Comparison of ENCODE assay signal across 30 cellular contexts in genomic region chr11:85970593-85970992, GRCh38.
"Had no signal": no experiment of that assay in that cellular context is flagged by ENCODE, and none has a peak within 500 bp of the region (broad histone marks: within the 10 kb centered on the region; RNA-seq: fewer than 3 reads in every experiment).

No MANE protein-coding gene starts in this region.

- H3K27ac ChIP-seq: coronary artery, gastroesophageal sphincter, hepatocyte, neutrophil, pancreas, prostate gland, uterus had no signal

- H3K9me3 Mint-ChIP-seq: activated naive CD4-positive, alpha-beta T cell treated with anti-CD3 and anti-CD28 coated beads for 36 hours; activated T-helper 1 cell treated with anti-CD3 and anti-CD28 coated beads, Interleukin-12 subunit alpha, Interleukin-12 subunit beta, Interleukin-2, Interleukin-4 antibody, amounts not matched to agents 30 ng/mL and 10 ng/mL and 1 ng/mL, durations not matched to agents 14 hours and 24 hours and 36 hours; effector memory CD8-positive, alpha-beta T cell; nephron; stimulated activated memory B cell treated with anti-CD40 and anti-IgM and Interleukin-4, amounts not matched to agents 10 μg/mL and 1 μg/mL and 100 μg/mL, for 72 hours; stimulated activated naive CD8-positive, alpha-beta T cell treated with anti-CD3 and anti-CD28 coated beads, Interleukin-15, amount 100 ng/mL, for 72 hours; type B pancreatic cell had no signal

- H3K4me3 Mint-ChIP-seq: activated CD4-positive, alpha-beta T cell treated with anti-CD3 and anti-CD28 coated beads for 36 hours; activated naive CD4-positive, alpha-beta T cell treated with anti-CD3 and anti-CD28 coated beads for 36 hours; activated T-helper 1 cell treated with anti-CD3 and anti-CD28 coated beads, Interleukin-12 subunit alpha, Interleukin-12 subunit beta, Interleukin-2, Interleukin-4 antibody, amounts not matched to agents 30 ng/mL and 10 ng/mL and 1 ng/mL, durations not matched to agents 14 hours and 24 hours and 36 hours; effector memory CD8-positive, alpha-beta T cell; mesothelial cell of epicardium; nephron; stimulated activated memory B cell treated with anti-CD40 and anti-IgM and Interleukin-4, amounts not matched to agents 10 μg/mL and 1 μg/mL and 100 μg/mL, for 72 hours; stimulated activated naive CD8-positive, alpha-beta T cell treated with anti-CD3 and anti-CD28 coated beads, Interleukin-15, amount 100 ng/mL, for 72 hours; type B pancreatic cell had no signal

- H3K27me3 Mint-ChIP-seq: activated CD4-positive, alpha-beta T cell treated with anti-CD3 and anti-CD28 coated beads for 36 hours; effector memory CD8-positive, alpha-beta T cell; stimulated activated memory B cell treated with anti-CD40 and anti-IgM and Interleukin-4, amounts not matched to agents 10 μg/mL and 1 μg/mL and 100 μg/mL, for 72 hours; stimulated activated naive CD8-positive, alpha-beta T cell treated with anti-CD3 and anti-CD28 coated beads, Interleukin-15, amount 100 ng/mL, for 72 hours; type B pancreatic cell had no signal

- H3K4me1 Mint-ChIP-seq: stimulated activated memory B cell treated with anti-CD40 and anti-IgM and Interleukin-4, amounts not matched to agents 10 μg/mL and 1 μg/mL and 100 μg/mL, for 72 hours had no signal

- H3K36me3 ChIP-seq: prostate gland, uterus had no signal

- H3K4me3 ChIP-seq: coronary artery, gastroesophageal sphincter, hepatocyte, pancreas, prostate gland, skin epidermis, uterus had no signal

- H3K9me3 ChIP-seq: gastroesophageal sphincter, neutrophil, pancreas, prostate gland, uterus had no signal

- ATAC-seq: activated CD4-positive, alpha-beta T cell treated with anti-CD3 and anti-CD28 coated beads for 36 hours; effector memory CD8-positive, alpha-beta T cell; gastroesophageal sphincter; left colon; pancreas; sciatic nerve; stimulated activated memory B cell treated with anti-CD40 and anti-IgM and Interleukin-4, amounts not matched to agents 10 μg/mL and 1 μg/mL and 100 μg/mL, for 72 hours; stimulated activated naive CD8-positive, alpha-beta T cell treated with anti-CD3 and anti-CD28 coated beads, Interleukin-15, amount 100 ng/mL, for 72 hours had no signal

- FAIRE-seq: keratinocyte, pancreas had no signal

- H3K4me2 ChIP-seq: hepatocyte had no signal

- H2AFZ ChIP-seq: hepatocyte had no signal

- H3K27me3 ChIP-seq: gastroesophageal sphincter, hepatocyte, neutrophil, pancreas, uterus had no signal

- H3K27ac Mint-ChIP-seq: activated naive CD4-positive, alpha-beta T cell treated with anti-CD3 and anti-CD28 coated beads for 36 hours; activated T-helper 1 cell treated with anti-CD3 and anti-CD28 coated beads, Interleukin-12 subunit alpha, Interleukin-12 subunit beta, Interleukin-2, Interleukin-4 antibody, amounts not matched to agents 30 ng/mL and 10 ng/mL and 1 ng/mL, durations not matched to agents 14 hours and 24 hours and 36 hours; mesothelial cell of epicardium; nephron; stimulated activated memory B cell treated with anti-CD40 and anti-IgM and Interleukin-4, amounts not matched to agents 10 μg/mL and 1 μg/mL and 100 μg/mL, for 72 hours; type B pancreatic cell had no signal

- H3K4me1 ChIP-seq: pancreas, prostate gland, uterus had no signal

- DNase-seq: activated CD4-positive, alpha-beta T cell treated with anti-CD3 and anti-CD28 coated beads for 36 hours; activated CD4-positive, alpha-beta T cell treated with anti-CD3 and anti-CD28 coated beads, Interleukin-2, amount 50 U/mL, for 4 hours; activated CD4-positive, CD25-positive, alpha-beta regulatory T cell; activated CD8-positive, alpha-beta memory T cell treated with anti-CD3 and anti-CD28 coated beads, Interleukin-2, amount 50 U/mL, for 4 hours; activated effector memory CD4-positive, alpha-beta T cell treated with anti-CD3 and anti-CD28 coated beads, Interleukin-2, amount 50 U/mL, for 16 hours; activated naive CD4-positive, alpha-beta T cell treated with anti-CD3 and anti-CD28 coated beads for 36 hours; activated T-cell treated with anti-CD3 and anti-CD28 coated beads, Interleukin-2, amount 50 U/mL, for 1 hour; cerebellar nuclear complex; effector memory CD8-positive, alpha-beta T cell; erythroblast; left colon; pancreas; retina; stimulated activated CD4-positive, alpha-beta T cell treated with anti-CD3 and anti-CD28 coated beads, Interleukin-4, amount 100 ng/mL, for 24 hours; stimulated activated naive CD8-positive, alpha-beta T cell treated with anti-CD3 and anti-CD28 coated beads, Interleukin-15, amount 100 ng/mL, for 72 hours; substantia nigra; uterus had no signal
